Comparison of ENCODE assay signal across 8 cellular contexts in the genomic region with DNA sequence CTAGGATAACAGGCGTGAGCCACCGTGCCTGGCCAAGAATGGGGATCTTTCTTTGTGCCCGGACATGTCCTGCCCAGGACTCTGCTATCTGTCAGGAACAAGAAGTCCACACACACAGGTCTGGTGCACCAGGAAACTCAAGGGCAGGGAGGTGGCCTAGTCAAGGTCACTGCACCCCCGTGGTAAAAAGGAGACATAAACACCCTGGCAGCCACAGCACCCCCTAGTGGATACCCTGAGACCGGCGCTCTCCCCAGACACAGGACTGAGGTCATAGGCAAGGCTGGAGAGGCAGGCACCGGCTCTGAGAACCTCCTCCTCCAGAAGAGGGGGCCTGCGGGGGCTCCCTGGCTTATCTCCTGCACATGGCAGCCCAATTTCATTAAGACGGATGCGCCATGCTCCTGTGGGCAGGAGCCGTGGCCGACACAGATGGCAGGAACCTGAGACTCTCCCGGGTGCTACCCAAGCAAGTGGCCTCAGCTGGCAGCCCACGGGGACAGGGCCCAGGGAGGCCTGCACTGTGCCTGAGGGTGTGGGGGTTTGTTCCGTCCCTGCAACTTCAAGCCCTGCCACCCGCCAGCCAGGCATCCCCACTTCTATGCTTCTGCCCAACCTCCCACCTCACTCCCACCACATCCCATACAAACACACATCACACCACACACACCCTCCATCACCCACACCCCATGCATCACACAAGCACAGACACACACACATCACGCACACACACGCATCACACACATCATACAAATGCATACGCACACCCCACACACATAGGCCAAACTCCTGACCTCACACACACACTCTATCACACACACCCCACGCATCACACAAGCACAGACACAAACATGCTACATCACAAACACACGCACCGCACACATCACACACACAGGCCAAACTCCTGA. TPM values are rescaled to one million over a fixed set of nuclear protein-coding genes. Genes with fewer than 3 reads are reported as not detected.
DNase-seq lines count a peak whose midpoint lies in the region; ATAC-seq and TF ChIP-seq lines count a peak whose summit lies in the region.

No MANE protein-coding gene starts in this region.

- peak overlapping the region in 36 of 59 donors; percentile 5 to 99 (median 71) for H3K27ac ChIP-seq in dorsolateral prefrontal cortex
- H3K27ac ChIP-seq in muscle layer of colon (ENCODE audit: low read depth, low read length): peak overlapping the region; percentile 35
- peak overlapping the region; percentile 3 to 41 (median 14) for H3K27ac ChIP-seq in thyroid gland

- TF ChIP-seq POLR2A in thyroid gland (IDR thresholded peaks at IDR 0.05): no peak

- no peaks in the 10 kb centered on the region for H3K27me3 ChIP-seq in dorsolateral prefrontal cortex
- H3K27me3 ChIP-seq in muscle layer of colon (ENCODE audit: control insufficient read depth in 1 of 2, insufficient read depth in 2 of 2, low read length in 2 of 2): no peaks in the 10 kb centered on the region
- H3K27me3 ChIP-seq in thyroid gland: no peaks in the 10 kb centered on the region

- no peaks in the 10 kb centered on the region for H3K36me3 ChIP-seq in muscle layer of colon (ENCODE audit: insufficient read depth, low read length)
- H3K36me3 ChIP-seq in thyroid gland: no peaks in the 10 kb centered on the region

- WGBS in thyroid gland, 2 donors: 84 to 91% methylated on average over 11 to 13 of the region's 22 CpGs

- no peak overlapping the region for H3K9ac ChIP-seq in muscle layer of colon (ENCODE audit: low read length)

- TF ChIP-seq CTCF in dorsolateral prefrontal cortex (IDR thresholded peaks at IDR 0.05 in 54 of 56, conservative IDR thresholded peaks at IDR 0.05 in 2 of 56; ENCODE audit: low read depth in 1 of 56, partially characterized antibody in 56 of 56) (peak in 55 of 56 donors; percentile 39 to 79 (median 64)), thyroid gland (IDR thresholded peaks at IDR 0.05) (peak; percentile 29 to 63 (median 50))

- H3K9me3 ChIP-seq in muscle layer of colon (ENCODE audit: low read length) (no peaks in the 10 kb centered on the region), thyroid gland (no peaks in the 10 kb centered on the region)

- peaks cover 30% of the 10 kb centered on the region for H3K4me1 ChIP-seq in muscle layer of colon (ENCODE audit: insufficient read depth, low read length)
- H3K4me1 ChIP-seq in thyroid gland: peaks cover 38 to 43% of the 10 kb centered on the region in 2 donors

- peak; percentile 78 for DNase-seq in Right ventricle myocardium inferior (ENCODE audit: missing footprints)
- DNase-seq in cardiac septum (ENCODE audit: low spot score): no peak
- DNase-seq in NCI-H460 (ENCODE audit: extremely low read depth, low read depth): peak; percentile 29
- DNase-seq in activated CD4-positive, alpha-beta T cell treated with anti-CD3 and anti-CD28 coated beads for 48 hours: peak; percentile 80
- peak in 2 of 10 donors; percentile 54 to 57 for DNase-seq in dorsolateral prefrontal cortex
- peak; percentile 51 to 64 for DNase-seq in thyroid gland

- H3K4me3 ChIP-seq in dorsolateral prefrontal cortex (no peak overlapping the region), muscle layer of colon (ENCODE audit: low read depth in 1 of 2, low read length in 2 of 2) (no peak overlapping the region), thyroid gland (replicated peaks in 1 of 3) (no peak overlapping the region)

- ATAC-seq in Right ventricle myocardium inferior (no peak), HG03175 (IDR thresholded peaks at IDR 0.05; ENCODE audit: unreplicated experiment) (no peak)

- intact Hi-C loops in Right ventricle myocardium inferior (cut with DNase I): no loop called here
- intact Hi-C loops in cardiac septum (cut with DNase I): loop anchor here (10.0 kb wide), 1 partner anchor 381 kb away; a partner anchor contains a TSS
- intact Hi-C loops in dorsolateral prefrontal cortex (cut with DNase I): loop anchor here (5.0 kb wide), 2 partner anchors 44 to 309 kb away; a partner anchor contains a TSS
- intact Hi-C loops in thyroid gland (cut with DNase I): loop anchor here (5.0 kb wide), 1 partner anchor 59 kb away; no protein-coding TSS in a partner anchor

RNA-seq across cellular contexts. Expression of a gene that starts 19.6 kb away (rescaled TPM):
- total RNA-seq in Right ventricle myocardium inferior (119 TPM), cardiac septum (86.2 TPM), dorsolateral prefrontal cortex (10 to 100 TPM; 13.2 to 50.7 (median 30.7) TPM), thyroid gland (10 to 100 TPM; 62.5 to 89.5 (median 70.0) TPM)
- 29.3 and 32.2 TPM in 2 replicates for total RNA-seq in NCI-H460 (2014; rRNA removed; shearing (Covaris generic))
- polyA plus RNA-seq in NCI-H460 (2014; cell fraction: nucleus; rRNA removed): 62.1 and 70.6 TPM in 2 replicates

RNA-seq across cellular contexts. Expression of a gene that starts 39.7 kb away (rescaled TPM):
- 124 TPM for total RNA-seq in Right ventricle myocardium inferior
- total RNA-seq in cardiac septum: 86.0 TPM
- 147 and 154 TPM in 2 replicates for total RNA-seq in NCI-H460 (2014; rRNA removed; shearing (Covaris generic))
- polyA plus RNA-seq in NCI-H460 (2014; cell fraction: nucleus; rRNA removed): 163 and 207 TPM in 2 replicates
- total RNA-seq in dorsolateral prefrontal cortex: 100 to 1,000 TPM in 118 of 120 experiments, 10 to 100 TPM in 2; 90.1 to 461 (median 151) TPM
- 100 to 1,000 TPM in 2 of 4 donors, 10 to 100 TPM in 2; 80.8 to 116 (median 106) TPM for total RNA-seq in thyroid gland

Comparison
In these comparisons a context has a peak if more than half of its experiments do, and no peak if none do; other contexts are left out.
1. H3K27ac ChIP-seq: peak in every context shown above with its lines; median percentile 71 in dorsolateral prefrontal cortex; 35 in muscle layer of colon; 14 in thyroid gland.